Comparison of ENCODE assay signal across 2 cellular contexts in the genomic region with DNA sequence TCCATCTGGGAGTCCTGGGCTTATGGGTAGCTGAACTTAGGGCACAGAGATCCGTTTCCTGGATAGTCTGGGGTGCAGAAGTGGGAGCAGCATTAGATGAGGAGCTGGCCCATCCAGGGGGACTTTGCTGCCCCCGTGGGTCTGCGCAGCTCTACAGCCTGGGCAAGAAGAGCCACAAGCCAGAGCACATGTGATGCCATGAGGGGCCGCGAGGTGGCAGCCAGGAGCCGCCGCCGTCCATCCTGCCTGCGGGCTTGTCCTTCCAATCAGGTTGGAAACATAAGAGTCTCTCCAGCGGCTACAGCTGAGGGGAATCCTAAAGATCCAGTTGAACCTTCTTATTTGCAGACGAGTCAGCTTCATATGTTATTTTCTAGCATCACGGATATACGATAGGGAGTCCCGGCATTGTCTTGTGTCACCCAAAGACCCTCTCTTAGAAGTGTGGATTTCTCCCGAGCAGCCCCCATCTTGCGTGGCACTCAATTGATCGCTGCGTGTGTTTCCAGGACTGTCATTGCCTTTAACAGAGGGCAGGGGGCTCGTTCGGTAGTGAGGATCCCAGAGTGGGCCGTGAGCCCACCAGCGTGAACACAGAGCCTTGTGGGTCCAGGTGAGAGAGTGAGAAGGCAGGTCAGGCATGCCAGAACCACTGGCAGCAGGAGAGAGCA.
TF ChIP-seq lines count a peak whose summit lies in the region.

No MANE protein-coding gene starts in this region.

TF ChIP-seq in A549, 52 proteins besides CTCF, POLR2A, EP300 and RAD21:
- no peak for TF ChIP-seq RARB (CRISPR knock-in tag; IDR thresholded peaks at IDR 0.05)
- TF ChIP-seq NR3C1 (IDR thresholded peaks at IDR 0.05), result no peak
- no peak for TF ChIP-seq MAZ (IDR thresholded peaks at IDR 0.05; ENCODE audit: borderline replicate concordance, low read depth, low read length)
- TF ChIP-seq, protein P1, sequence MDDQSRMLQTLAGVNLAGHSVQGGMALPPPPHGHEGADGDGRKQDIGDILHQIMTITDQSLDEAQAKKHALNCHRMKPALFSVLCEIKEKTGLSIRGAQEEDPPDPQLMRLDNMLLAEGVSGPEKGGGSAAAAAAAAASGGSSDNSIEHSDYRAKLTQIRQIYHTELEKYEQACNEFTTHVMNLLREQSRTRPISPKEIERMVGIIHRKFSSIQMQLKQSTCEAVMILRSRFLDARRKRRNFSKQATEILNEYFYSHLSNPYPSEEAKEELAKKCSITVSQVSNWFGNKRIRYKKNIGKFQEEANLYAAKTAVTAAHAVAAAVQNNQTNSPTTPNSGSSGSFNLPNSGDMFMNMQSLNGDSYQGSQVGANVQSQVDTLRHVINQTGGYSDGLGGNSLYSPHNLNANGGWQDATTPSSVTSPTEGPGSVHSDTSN (IDR thresholded peaks at IDR 0.05), result no peak
- TF ChIP-seq FOXS1 (CRISPR knock-in tag; IDR thresholded peaks at IDR 0.05), result no peak
- TF ChIP-seq CHD4 (IDR thresholded peaks at IDR 0.05; ENCODE audit: borderline replicate concordance), result no peak
- TF ChIP-seq RCOR1 (IDR thresholded peaks at IDR 0.05; ENCODE audit: low read depth, low read length), result no peak
- peak; percentile 64; the same call in 1 of the 2 replicates for TF ChIP-seq MYC (IDR thresholded peaks at IDR 0.05; ENCODE audit: borderline replicate concordance, low read length)
- TF ChIP-seq HEYL (CRISPR knock-in tag; IDR thresholded peaks at IDR 0.05), result no peak
- no peak for TF ChIP-seq BHLHE40 (IDR thresholded peaks at IDR 0.05; ENCODE audit: low read depth, low read length)
- TF ChIP-seq CHD2 (IDR thresholded peaks at IDR 0.05; ENCODE audit: low read length, partially characterized antibody), result no peak
- no peak for TF ChIP-seq ZC3H11A (IDR thresholded peaks at IDR 0.05)
- TF ChIP-seq HOXB13 (CRISPR knock-in tag; IDR thresholded peaks at IDR 0.05; ENCODE audit: low read depth), result no peak
- no peak for TF ChIP-seq EHMT2 (IDR thresholded peaks at IDR 0.05; ENCODE audit: low read depth)
- TF ChIP-seq RNF2 (IDR thresholded peaks at IDR 0.05; ENCODE audit: borderline replicate concordance, low read depth), result no peak
- TF ChIP-seq EHF (CRISPR knock-in tag; IDR thresholded peaks at IDR 0.05), result no peak
- peak; percentile 81 for TF ChIP-seq SMC3 (IDR thresholded peaks at IDR 0.05)
- TF ChIP-seq, protein P2, sequence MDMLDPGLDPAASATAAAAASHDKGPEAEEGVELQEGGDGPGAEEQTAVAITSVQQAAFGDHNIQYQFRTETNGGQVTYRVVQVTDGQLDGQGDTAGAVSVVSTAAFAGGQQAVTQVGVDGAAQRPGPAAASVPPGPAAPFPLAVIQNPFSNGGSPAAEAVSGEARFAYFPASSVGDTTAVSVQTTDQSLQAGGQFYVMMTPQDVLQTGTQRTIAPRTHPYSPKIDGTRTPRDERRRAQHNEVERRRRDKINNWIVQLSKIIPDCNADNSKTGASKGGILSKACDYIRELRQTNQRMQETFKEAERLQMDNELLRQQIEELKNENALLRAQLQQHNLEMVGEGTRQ (IDR thresholded peaks at IDR 0.05), result no peak
- TF ChIP-seq FOSB (CRISPR knock-in tag; IDR thresholded peaks at IDR 0.05), result no peak
- TF ChIP-seq, protein P3, sequence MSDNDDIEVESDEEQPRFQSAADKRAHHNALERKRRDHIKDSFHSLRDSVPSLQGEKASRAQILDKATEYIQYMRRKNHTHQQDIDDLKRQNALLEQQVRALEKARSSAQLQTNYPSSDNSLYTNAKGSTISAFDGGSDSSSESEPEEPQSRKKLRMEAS (IDR thresholded peaks at IDR 0.05), result peak; percentile 61
- TF ChIP-seq, protein P4, sequence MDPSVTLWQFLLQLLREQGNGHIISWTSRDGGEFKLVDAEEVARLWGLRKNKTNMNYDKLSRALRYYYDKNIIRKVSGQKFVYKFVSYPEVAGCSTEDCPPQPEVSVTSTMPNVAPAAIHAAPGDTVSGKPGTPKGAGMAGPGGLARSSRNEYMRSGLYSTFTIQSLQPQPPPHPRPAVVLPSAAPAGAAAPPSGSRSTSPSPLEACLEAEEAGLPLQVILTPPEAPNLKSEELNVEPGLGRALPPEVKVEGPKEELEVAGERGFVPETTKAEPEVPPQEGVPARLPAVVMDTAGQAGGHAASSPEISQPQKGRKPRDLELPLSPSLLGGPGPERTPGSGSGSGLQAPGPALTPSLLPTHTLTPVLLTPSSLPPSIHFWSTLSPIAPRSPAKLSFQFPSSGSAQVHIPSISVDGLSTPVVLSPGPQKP (IDR thresholded peaks at IDR 0.05; ENCODE audit: low read depth, low read length), result no peak

TF ChIP-seq in HepG2, 621 proteins besides CTCF, POLR2A, EP300 and RAD21 (continues in another document):
- TF ChIP-seq RARG (CRISPR knock-in tag; IDR thresholded peaks at IDR 0.05; ENCODE audit: low read depth) (no peak), MIER2 (CRISPR knock-in tag; IDR thresholded peaks at IDR 0.05) (peak; percentile 39; the same call in 1 of the 2 replicates), ATAD3A (CRISPR knock-in tag; IDR thresholded peaks at IDR 0.05) (no peak), SATB2 (CRISPR knock-in tag; IDR thresholded peaks at IDR 0.05) (no peak), ERF (CRISPR knock-in tag; IDR thresholded peaks at IDR 0.05) (peak; percentile 71), TMF1 (CRISPR knock-in tag; IDR thresholded peaks at IDR 0.05; ENCODE audit: low read depth) (no peak), RXRB (CRISPR knock-in tag; IDR thresholded peaks at IDR 0.05; ENCODE audit: borderline replicate concordance) (no peak), SRSF4 (IDR thresholded peaks at IDR 0.05; ENCODE audit: low read depth, low read length, poor library complexity, severe bottlenecking) (no peak), SMC3 (IDR thresholded peaks at IDR 0.05; ENCODE audit: low read length) (peak; percentile 50; the same call in 1 of the 2 replicates), NFE2L2 (IDR thresholded peaks at IDR 0.05; ENCODE audit: low read length) (no peak), HOXA3 (CRISPR knock-in tag; IDR thresholded peaks at IDR 0.05) (0 out of 2 replicates have a peak, but pooled peaks have one; percentile 27), SOX13 (IDR thresholded peaks at IDR 0.05) (no peak), SOX13 (CRISPR knock-in tag; conservative IDR thresholded peaks at IDR 0.05 in 1 of 2, IDR thresholded peaks at IDR 0.05 in 1 of 2) (peak in 1 of 2 experiments; percentile 14; a peak in 1 of 4 replicates), STAG1 (CRISPR knock-in tag; IDR thresholded peaks at IDR 0.05) (peak; percentile 87), ZNF768 (CRISPR knock-in tag; IDR thresholded peaks at IDR 0.05) (peak; percentile 35; the same call in 1 of the 2 replicates), ZNF124 (CRISPR knock-in tag; IDR thresholded peaks at IDR 0.05) (peak; percentile 36; the same call in 1 of the 2 replicates), ZNF709 (CRISPR knock-in tag; IDR thresholded peaks at IDR 0.05) (no peak), PITX1 (CRISPR knock-in tag; IDR thresholded peaks at IDR 0.05) (peak; percentile 31; the same call in 1 of the 2 replicates), NFKB2 (CRISPR knock-in tag; IDR thresholded peaks at IDR 0.05; ENCODE audit: borderline replicate concordance) (peak; percentile 50; the same call in 1 of the 2 replicates), POLR2G (IDR thresholded peaks at IDR 0.05; ENCODE audit: low read depth, low read length) (no peak), ZNF776 (CRISPR knock-in tag; IDR thresholded peaks at IDR 0.05) (no peak), ZNF350 (CRISPR knock-in tag; IDR thresholded peaks at IDR 0.05; ENCODE audit: borderline replicate concordance, low read depth) (peak; percentile 73; the same call in 1 of the 2 replicates), XRCC5 (optimal IDR thresholded peaks at IDR 0.05; ENCODE audit: low read length) (peak; percentile 94), BHLHE40 (IDR thresholded peaks at IDR 0.05; ENCODE audit: low read length) (0 out of 2 replicates have a peak, but pooled peaks have one; percentile 16), ZC3H13 (CRISPR knock-in tag; IDR thresholded peaks at IDR 0.05) (peak; percentile 18; the same call in 1 of the 2 replicates), FOXA3 (CRISPR knock-in tag; IDR thresholded peaks at IDR 0.05) (0 out of 2 replicates have a peak, but pooled peaks have one; percentile 23), SALL1 (CRISPR knock-in tag; IDR thresholded peaks at IDR 0.05) (peak; percentile 48; the same call in 1 of the 2 replicates), ZBTB7A (CRISPR knock-in tag; IDR thresholded peaks at IDR 0.05) (no peak), TBX3 (IDR thresholded peaks at IDR 0.05; ENCODE audit: borderline replicate concordance) (no peak), LCORL (IDR thresholded peaks at IDR 0.05) (no peak), LCORL (CRISPR knock-in tag; IDR thresholded peaks at IDR 0.05) (0 out of 2 replicates have a peak, but pooled peaks have one; percentile 25), MYC (CRISPR knock-in tag; IDR thresholded peaks at IDR 0.05; ENCODE audit: borderline replicate concordance) (peak; percentile 69), SOX6 (IDR thresholded peaks at IDR 0.05) (no peak), SOX6 (CRISPR knock-in tag; IDR thresholded peaks at IDR 0.05) (peak; percentile 9; the same call in 1 of the 2 replicates), GTF2F1 (IDR thresholded peaks at IDR 0.05; ENCODE audit: low read length) (no peak)
- TF ChIP-seq, protein P5, sequence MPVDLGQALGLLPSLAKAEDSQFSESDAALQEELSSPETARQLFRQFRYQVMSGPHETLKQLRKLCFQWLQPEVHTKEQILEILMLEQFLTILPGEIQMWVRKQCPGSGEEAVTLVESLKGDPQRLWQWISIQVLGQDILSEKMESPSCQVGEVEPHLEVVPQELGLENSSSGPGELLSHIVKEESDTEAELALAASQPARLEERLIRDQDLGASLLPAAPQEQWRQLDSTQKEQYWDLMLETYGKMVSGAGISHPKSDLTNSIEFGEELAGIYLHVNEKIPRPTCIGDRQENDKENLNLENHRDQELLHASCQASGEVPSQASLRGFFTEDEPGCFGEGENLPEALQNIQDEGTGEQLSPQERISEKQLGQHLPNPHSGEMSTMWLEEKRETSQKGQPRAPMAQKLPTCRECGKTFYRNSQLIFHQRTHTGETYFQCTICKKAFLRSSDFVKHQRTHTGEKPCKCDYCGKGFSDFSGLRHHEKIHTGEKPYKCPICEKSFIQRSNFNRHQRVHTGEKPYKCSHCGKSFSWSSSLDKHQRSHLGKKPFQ (CRISPR knock-in tag; IDR thresholded peaks at IDR 0.05; ENCODE audit: insufficient replicate concordance), result no peak
- TF ChIP-seq, protein P6, sequence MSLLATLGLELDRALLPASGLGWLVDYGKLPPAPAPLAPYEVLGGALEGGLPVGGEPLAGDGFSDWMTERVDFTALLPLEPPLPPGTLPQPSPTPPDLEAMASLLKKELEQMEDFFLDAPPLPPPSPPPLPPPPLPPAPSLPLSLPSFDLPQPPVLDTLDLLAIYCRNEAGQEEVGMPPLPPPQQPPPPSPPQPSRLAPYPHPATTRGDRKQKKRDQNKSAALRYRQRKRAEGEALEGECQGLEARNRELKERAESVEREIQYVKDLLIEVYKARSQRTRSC (CRISPR knock-in tag; IDR thresholded peaks at IDR 0.05; ENCODE audit: low read depth), result no peak
- TF ChIP-seq, protein P7, sequence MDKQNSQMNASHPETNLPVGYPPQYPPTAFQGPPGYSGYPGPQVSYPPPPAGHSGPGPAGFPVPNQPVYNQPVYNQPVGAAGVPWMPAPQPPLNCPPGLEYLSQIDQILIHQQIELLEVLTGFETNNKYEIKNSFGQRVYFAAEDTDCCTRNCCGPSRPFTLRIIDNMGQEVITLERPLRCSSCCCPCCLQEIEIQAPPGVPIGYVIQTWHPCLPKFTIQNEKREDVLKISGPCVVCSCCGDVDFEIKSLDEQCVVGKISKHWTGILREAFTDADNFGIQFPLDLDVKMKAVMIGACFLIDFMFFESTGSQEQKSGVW (CRISPR knock-in tag; IDR thresholded peaks at IDR 0.05; ENCODE audit: borderline replicate concordance), result no peak
- TF ChIP-seq, protein P8, sequence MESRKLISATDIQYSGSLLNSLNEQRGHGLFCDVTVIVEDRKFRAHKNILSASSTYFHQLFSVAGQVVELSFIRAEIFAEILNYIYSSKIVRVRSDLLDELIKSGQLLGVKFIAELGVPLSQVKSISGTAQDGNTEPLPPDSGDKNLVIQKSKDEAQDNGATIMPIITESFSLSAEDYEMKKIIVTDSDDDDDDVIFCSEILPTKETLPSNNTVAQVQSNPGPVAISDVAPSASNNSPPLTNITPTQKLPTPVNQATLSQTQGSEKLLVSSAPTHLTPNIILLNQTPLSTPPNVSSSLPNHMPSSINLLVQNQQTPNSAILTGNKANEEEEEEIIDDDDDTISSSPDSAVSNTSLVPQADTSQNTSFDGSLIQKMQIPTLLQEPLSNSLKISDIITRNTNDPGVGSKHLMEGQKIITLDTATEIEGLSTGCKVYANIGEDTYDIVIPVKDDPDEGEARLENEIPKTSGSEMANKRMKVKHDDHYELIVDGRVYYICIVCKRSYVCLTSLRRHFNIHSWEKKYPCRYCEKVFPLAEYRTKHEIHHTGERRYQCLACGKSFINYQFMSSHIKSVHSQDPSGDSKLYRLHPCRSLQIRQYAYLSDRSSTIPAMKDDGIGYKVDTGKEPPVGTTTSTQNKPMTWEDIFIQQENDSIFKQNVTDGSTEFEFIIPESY (CRISPR knock-in tag; IDR thresholded peaks at IDR 0.05), result peak; percentile 45; the same call in 1 of the 2 replicates
- TF ChIP-seq, protein P9, sequence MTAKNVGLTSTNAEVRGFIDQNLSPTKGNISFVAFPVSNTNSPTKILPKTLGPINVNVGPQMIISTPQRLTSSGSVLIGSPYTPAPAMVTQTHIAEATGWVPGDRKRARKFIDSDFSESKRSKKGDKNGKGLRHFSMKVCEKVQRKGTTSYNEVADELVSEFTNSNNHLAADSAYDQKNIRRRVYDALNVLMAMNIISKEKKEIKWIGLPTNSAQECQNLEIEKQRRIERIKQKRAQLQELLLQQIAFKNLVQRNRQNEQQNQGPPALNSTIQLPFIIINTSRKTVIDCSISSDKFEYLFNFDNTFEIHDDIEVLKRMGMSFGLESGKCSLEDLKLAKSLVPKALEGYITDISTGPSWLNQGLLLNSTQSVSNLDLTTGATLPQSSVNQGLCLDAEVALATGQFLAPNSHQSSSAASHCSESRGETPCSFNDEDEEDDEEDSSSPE (CRISPR knock-in tag; IDR thresholded peaks at IDR 0.05), result no peak
- TF ChIP-seq, protein P3 (IDR thresholded peaks at IDR 0.05), result peak; percentile 52; the same call in 1 of the 2 replicates
- TF ChIP-seq, protein P10, sequence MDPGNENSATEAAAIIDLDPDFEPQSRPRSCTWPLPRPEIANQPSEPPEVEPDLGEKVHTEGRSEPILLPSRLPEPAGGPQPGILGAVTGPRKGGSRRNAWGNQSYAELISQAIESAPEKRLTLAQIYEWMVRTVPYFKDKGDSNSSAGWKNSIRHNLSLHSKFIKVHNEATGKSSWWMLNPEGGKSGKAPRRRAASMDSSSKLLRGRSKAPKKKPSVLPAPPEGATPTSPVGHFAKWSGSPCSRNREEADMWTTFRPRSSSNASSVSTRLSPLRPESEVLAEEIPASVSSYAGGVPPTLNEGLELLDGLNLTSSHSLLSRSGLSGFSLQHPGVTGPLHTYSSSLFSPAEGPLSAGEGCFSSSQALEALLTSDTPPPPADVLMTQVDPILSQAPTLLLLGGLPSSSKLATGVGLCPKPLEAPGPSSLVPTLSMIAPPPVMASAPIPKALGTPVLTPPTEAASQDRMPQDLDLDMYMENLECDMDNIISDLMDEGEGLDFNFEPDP (CRISPR knock-in tag; conservative IDR thresholded peaks at IDR 0.05), result no peak
- TF ChIP-seq, protein P11, sequence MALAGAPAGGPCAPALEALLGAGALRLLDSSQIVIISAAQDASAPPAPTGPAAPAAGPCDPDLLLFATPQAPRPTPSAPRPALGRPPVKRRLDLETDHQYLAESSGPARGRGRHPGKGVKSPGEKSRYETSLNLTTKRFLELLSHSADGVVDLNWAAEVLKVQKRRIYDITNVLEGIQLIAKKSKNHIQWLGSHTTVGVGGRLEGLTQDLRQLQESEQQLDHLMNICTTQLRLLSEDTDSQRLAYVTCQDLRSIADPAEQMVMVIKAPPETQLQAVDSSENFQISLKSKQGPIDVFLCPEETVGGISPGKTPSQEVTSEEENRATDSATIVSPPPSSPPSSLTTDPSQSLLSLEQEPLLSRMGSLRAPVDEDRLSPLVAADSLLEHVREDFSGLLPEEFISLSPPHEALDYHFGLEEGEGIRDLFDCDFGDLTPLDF (CRISPR knock-in tag; IDR thresholded peaks at IDR 0.05), result no peak
